ENCODE assay signal across 1 cellular context in genomic region chr3:12440927-12441326, GRCh38.
TF ChIP-seq lines count a peak whose summit lies in the region.

No MANE protein-coding gene starts in this region.

TF ChIP-seq in K562, 482 proteins besides CTCF, POLR2A, EP300 and RAD21 (continued from another document):
- TF ChIP-seq, protein P1, sequence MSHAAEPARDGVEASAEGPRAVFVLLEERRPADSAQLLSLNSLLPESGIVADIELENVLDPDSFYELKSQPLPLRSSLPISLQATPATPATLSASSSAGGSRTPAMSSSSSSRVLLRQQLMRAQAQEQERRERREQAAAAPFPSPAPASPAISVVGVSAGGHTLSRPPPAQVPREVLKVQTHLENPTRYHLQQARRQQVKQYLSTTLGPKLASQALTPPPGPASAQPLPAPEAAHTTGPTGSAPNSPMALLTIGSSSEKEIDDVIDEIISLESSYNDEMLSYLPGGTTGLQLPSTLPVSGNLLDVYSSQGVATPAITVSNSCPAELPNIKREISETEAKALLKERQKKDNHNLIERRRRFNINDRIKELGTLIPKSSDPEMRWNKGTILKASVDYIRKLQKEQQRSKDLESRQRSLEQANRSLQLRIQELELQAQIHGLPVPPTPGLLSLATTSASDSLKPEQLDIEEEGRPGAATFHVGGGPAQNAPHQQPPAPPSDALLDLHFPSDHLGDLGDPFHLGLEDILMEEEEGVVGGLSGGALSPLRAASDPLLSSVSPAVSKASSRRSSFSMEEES (CRISPR knock-in tag; IDR thresholded peaks at IDR 0.05): no peak
- TF ChIP-seq NFE2 (IDR thresholded peaks at IDR 0.05; ENCODE audit: low read depth) (no peak), ZNF24 (IDR thresholded peaks at IDR 0.05) (no peak), CAMTA2 (CRISPR knock-in tag; conservative IDR thresholded peaks at IDR 0.05) (no peak), ZNF830 (CRISPR knock-in tag; IDR thresholded peaks at IDR 0.05) (no peak), ZNF124 (CRISPR knock-in tag; IDR thresholded peaks at IDR 0.05) (no peak), ZNF436 (CRISPR knock-in tag; IDR thresholded peaks at IDR 0.05) (no peak), SP1 (CRISPR knock-in tag; IDR thresholded peaks at IDR 0.05) (no peak), ZNF316 (IDR thresholded peaks at IDR 0.05) (peak; percentile 82), E2F5 (CRISPR knock-in tag; IDR thresholded peaks at IDR 0.05) (no peak), SMAD4 (CRISPR knock-in tag; conservative IDR thresholded peaks at IDR 0.05) (no peak), MYC (IDR thresholded peaks at IDR 0.05; ENCODE audit: low read depth, low read length) (no peak), MYC (CRISPR knock-in tag; IDR thresholded peaks at IDR 0.05; ENCODE audit: borderline replicate concordance, low read depth) (no peak), STAG1 (CRISPR knock-in tag; IDR thresholded peaks at IDR 0.05; ENCODE audit: borderline replicate concordance) (no peak), STAT5B (CRISPR knock-in tag; IDR thresholded peaks at IDR 0.05) (no peak), TSHZ1 (CRISPR knock-in tag; IDR thresholded peaks at IDR 0.05) (no peak), JUN (IDR thresholded peaks at IDR 0.05; ENCODE audit: borderline replicate concordance, low read depth, low read length) (no peak), JUN (CRISPR knock-in tag; IDR thresholded peaks at IDR 0.05; ENCODE audit: borderline replicate concordance) (no peak), PCBP1 (IDR thresholded peaks at IDR 0.05; ENCODE audit: low read depth, low read length, poor library complexity, severe bottlenecking) (no peak), HDAC6 (IDR thresholded peaks at IDR 0.05; ENCODE audit: low read depth, low read length) (no peak), MAFK (IDR thresholded peaks at IDR 0.05; ENCODE audit: low read length) (peak; percentile 72), ESRRA (IDR thresholded peaks at IDR 0.05; ENCODE audit: borderline replicate concordance, low read depth) (no peak), COPS2 (conservative IDR thresholded peaks at IDR 0.05) (no peak)
- TF ChIP-seq, protein P2, sequence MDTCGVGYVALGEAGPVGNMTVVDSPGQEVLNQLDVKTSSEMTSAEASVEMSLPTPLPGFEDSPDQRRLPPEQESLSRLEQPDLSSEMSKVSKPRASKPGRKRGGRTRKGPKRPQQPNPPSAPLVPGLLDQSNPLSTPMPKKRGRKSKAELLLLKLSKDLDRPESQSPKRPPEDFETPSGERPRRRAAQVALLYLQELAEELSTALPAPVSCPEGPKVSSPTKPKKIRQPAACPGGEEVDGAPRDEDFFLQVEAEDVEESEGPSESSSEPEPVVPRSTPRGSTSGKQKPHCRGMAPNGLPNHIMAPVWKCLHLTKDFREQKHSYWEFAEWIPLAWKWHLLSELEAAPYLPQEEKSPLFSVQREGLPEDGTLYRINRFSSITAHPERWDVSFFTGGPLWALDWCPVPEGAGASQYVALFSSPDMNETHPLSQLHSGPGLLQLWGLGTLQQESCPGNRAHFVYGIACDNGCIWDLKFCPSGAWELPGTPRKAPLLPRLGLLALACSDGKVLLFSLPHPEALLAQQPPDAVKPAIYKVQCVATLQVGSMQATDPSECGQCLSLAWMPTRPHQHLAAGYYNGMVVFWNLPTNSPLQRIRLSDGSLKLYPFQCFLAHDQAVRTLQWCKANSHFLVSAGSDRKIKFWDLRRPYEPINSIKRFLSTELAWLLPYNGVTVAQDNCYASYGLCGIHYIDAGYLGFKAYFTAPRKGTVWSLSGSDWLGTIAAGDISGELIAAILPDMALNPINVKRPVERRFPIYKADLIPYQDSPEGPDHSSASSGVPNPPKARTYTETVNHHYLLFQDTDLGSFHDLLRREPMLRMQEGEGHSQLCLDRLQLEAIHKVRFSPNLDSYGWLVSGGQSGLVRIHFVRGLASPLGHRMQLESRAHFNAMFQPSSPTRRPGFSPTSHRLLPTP (IDR thresholded peaks at IDR 0.05; ENCODE audit: borderline replicate concordance, extremely low read depth, insufficient read length): no peak
